21 cellular contexts compared by ENCODE assay signal in the genomic region with DNA sequence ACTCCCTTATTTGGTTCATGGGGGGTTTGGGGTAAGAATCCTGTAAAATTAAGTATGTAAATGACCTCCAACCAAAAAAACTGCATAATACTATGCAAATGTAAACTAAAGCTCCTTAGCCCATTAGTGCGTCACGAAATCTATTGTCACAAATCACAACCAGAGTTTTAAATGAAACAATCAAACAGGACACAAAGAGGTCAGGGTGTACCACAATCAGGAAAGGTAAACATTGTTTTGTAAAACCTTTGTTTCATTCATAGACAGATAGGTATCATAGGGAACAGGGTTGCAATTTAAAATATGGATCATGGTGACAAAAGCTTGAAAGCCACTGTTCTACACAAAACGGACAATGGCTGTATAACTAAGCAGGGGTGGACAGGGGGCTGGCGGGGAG.
"Had no signal": no experiment of that assay in that cellular context is flagged by ENCODE, and none has a peak within 500 bp of the region (broad histone marks: within the 10 kb centered on the region; RNA-seq: fewer than 3 reads in every experiment).

No MANE protein-coding gene starts in this region.

- H3K27ac Mint-ChIP-seq: endodermal cell; natural killer cell treated with Interleukin-12 subunit alpha and Interleukin-12 subunit beta and Interleukin-15 and Interleukin-18, amount 100 ng/mL, for 72 hours; neural progenitor cell; stimulated activated naive CD8-positive, alpha-beta T cell treated with anti-CD3 and anti-CD28 coated beads, Interleukin-15, amount 100 ng/mL, for 72 hours had no signal

- H3K9me3 Mint-ChIP-seq: endodermal cell; natural killer cell treated with Interleukin-12 subunit alpha and Interleukin-12 subunit beta and Interleukin-15 and Interleukin-18, amount 100 ng/mL, for 72 hours; neural progenitor cell; stimulated activated effector memory CD8-positive, alpha-beta T cell treated with anti-CD3 and anti-CD28 coated beads, Interleukin-12 subunit alpha, Interleukin-12 subunit beta, amount 100 ng/mL, for 72 hours; stimulated activated naive CD8-positive, alpha-beta T cell treated with anti-CD3 and anti-CD28 coated beads, Interleukin-15, amount 100 ng/mL, for 72 hours had no signal

- H3K27ac ChIP-seq: colonic mucosa, heart left ventricle, neural progenitor cell, pancreas, psoas muscle, right lobe of liver, testis, tibial nerve had no signal

- H3K4me1 Mint-ChIP-seq: endodermal cell; neural progenitor cell; stimulated activated naive CD8-positive, alpha-beta T cell treated with anti-CD3 and anti-CD28 coated beads, Interleukin-15, amount 100 ng/mL, for 72 hours had no signal

- DNase-seq: effector CD4-positive, alpha-beta T cell; endodermal cell; foreskin melanocyte; heart left ventricle; hippocampal formation; mammary epithelial cell; occipital lobe; pancreas; psoas muscle; retina; right lobe of liver; stimulated activated CD4-positive, alpha-beta T cell treated with anti-CD3 and anti-CD28 coated beads, Interleukin-4, amount 100 ng/mL, for 1 hour; stimulated activated CD8-positive, alpha-beta memory T cell treated with anti-CD3 and anti-CD28 coated beads, Interleukin-4, amount 100 ng/mL, for 48 hours; stimulated activated naive CD8-positive, alpha-beta T cell treated with anti-CD3 and anti-CD28 coated beads, Interleukin-15, amount 100 ng/mL, for 72 hours; testis had no signal

- H3K4me3 Mint-ChIP-seq: endodermal cell; natural killer cell treated with Interleukin-12 subunit alpha and Interleukin-12 subunit beta and Interleukin-15 and Interleukin-18, amount 100 ng/mL, for 72 hours; neural progenitor cell; stimulated activated effector memory CD8-positive, alpha-beta T cell treated with anti-CD3 and anti-CD28 coated beads, Interleukin-12 subunit alpha, Interleukin-12 subunit beta, amount 100 ng/mL, for 72 hours; stimulated activated naive CD8-positive, alpha-beta T cell treated with anti-CD3 and anti-CD28 coated beads, Interleukin-15, amount 100 ng/mL, for 72 hours had no signal

- ATAC-seq: heart left ventricle; left lobe of liver; natural killer cell treated with Interleukin-12 subunit alpha and Interleukin-12 subunit beta and Interleukin-15 and Interleukin-18, amount 100 ng/mL, for 72 hours; pancreas; psoas muscle; right lobe of liver; stimulated activated effector memory CD8-positive, alpha-beta T cell treated with anti-CD3 and anti-CD28 coated beads, Interleukin-12 subunit alpha, Interleukin-12 subunit beta, amount 100 ng/mL, for 72 hours; stimulated activated naive CD8-positive, alpha-beta T cell treated with anti-CD3 and anti-CD28 coated beads, Interleukin-15, amount 100 ng/mL, for 72 hours had no signal

- H3K27me3 Mint-ChIP-seq: natural killer cell treated with Interleukin-12 subunit alpha and Interleukin-12 subunit beta and Interleukin-15 and Interleukin-18, amount 100 ng/mL, for 72 hours; stimulated activated naive CD8-positive, alpha-beta T cell treated with anti-CD3 and anti-CD28 coated beads, Interleukin-15, amount 100 ng/mL, for 72 hours had no signal
